ENCODE assay signal across 8 cellular contexts in the genomic region with DNA sequence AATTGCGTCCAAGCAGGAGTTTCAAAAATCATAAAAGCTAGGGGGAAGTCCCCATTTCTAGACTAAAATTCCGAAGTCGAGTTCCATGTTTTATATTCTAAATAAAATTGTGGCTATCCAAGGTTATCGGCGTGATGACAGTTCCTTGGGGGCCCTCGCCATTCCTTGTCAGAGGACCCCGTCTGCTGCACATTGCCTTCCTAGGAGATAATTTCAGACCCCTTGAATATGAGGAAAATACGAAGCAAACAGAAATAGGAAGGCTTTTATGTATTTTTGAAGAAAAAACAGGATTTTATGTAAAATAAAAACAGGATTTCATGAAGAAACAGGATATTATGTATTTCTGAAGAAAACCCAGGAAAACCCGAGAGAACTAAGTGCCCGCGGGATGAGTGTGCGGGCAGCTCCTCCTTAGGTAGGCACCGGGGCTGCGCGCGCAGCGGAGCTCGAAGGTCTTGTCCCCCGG. TPM values are rescaled to one million over a fixed set of nuclear protein-coding genes. Genes with fewer than 3 reads are reported as not detected.
DNase-seq lines count a peak whose midpoint lies in the region; ATAC-seq lines count a peak whose summit lies in the region.

No MANE protein-coding gene starts in this region.

- H3K9me3 Mint-ChIP-seq in activated T-helper 1 cell treated with anti-CD3 and anti-CD28 coated beads, Interleukin-12 subunit alpha, Interleukin-12 subunit beta, Interleukin-2, Interleukin-4 antibody, amounts not matched to agents 30 ng/mL and 10 ng/mL and 1 ng/mL, durations not matched to agents 14 hours and 24 hours and 36 hours: no peaks in the 10 kb centered on the region
- H3K9me3 Mint-ChIP-seq in stimulated activated naive CD8-positive, alpha-beta T cell treated with anti-CD3 and anti-CD28 coated beads, Interleukin-15, amount 100 ng/mL, for 72 hours: no peaks in the 10 kb centered on the region

- intact Hi-C loops in activated T-helper 1 cell treated with anti-CD3 and anti-CD28 coated beads, Interleukin-12 subunit alpha, Interleukin-12 subunit beta, Interleukin-2, Interleukin-4 antibody, amounts not matched to agents 30 ng/mL and 10 ng/mL and 1 ng/mL, durations not matched to agents 14 hours and 24 hours and 36 hours (cut with micrococcal nuclease): loop anchor here (1.0 to 10.0 kb wide), 7 partner anchors 35 to 367 kb away; a partner anchor contains a TSS

- no peaks in the 10 kb centered on the region for H3K36me3 Mint-ChIP-seq in activated T-helper 1 cell treated with anti-CD3 and anti-CD28 coated beads, Interleukin-12 subunit alpha, Interleukin-12 subunit beta, Interleukin-2, Interleukin-4 antibody, amounts not matched to agents 30 ng/mL and 10 ng/mL and 1 ng/mL, durations not matched to agents 14 hours and 24 hours and 36 hours (ENCODE audit: low read depth)

- DNase-seq in NCI-H2227 (lab: John Stamatoyannopoulos, UW; ENCODE audit: unreplicated experiment): peak; percentile 56
- DNase-seq in NCI-H2227 treated with DMSO at 0.1 percent for 48 hours (lab: John Stamatoyannopoulos, UW): no peak
- DNase-seq in activated T-helper 1 cell treated with anti-CD3 and anti-CD28 coated beads, Interleukin-12 subunit alpha, Interleukin-12 subunit beta, Interleukin-2, Interleukin-4 antibody, amounts not matched to agents 30 ng/mL and 10 ng/mL and 1 ng/mL, durations not matched to agents 14 hours and 24 hours and 36 hours (ENCODE audit: low spot score): no peak
- DNase-seq in stimulated activated naive CD8-positive, alpha-beta T cell treated with anti-CD3 and anti-CD28 coated beads, Interleukin-15, amount 100 ng/mL, for 72 hours: no peak
- DNase-seq in superior temporal gyrus (ENCODE audit: extremely low spot score): no peak
- no peak for DNase-seq in glomerular visceral epithelial cell (ENCODE audit: extremely low spot score)

- no peak overlapping the region for H3K27ac ChIP-seq in iPS-18a (ENCODE audit: low read length)

- ATAC-seq in stimulated activated naive CD8-positive, alpha-beta T cell treated with anti-CD3 and anti-CD28 coated beads, Interleukin-15, amount 100 ng/mL, for 72 hours: no peak
- ATAC-seq in GM18517 (IDR thresholded peaks at IDR 0.05; ENCODE audit: unreplicated experiment): no peak

- H3K4me1 Mint-ChIP-seq in activated T-helper 1 cell treated with anti-CD3 and anti-CD28 coated beads, Interleukin-12 subunit alpha, Interleukin-12 subunit beta, Interleukin-2, Interleukin-4 antibody, amounts not matched to agents 30 ng/mL and 10 ng/mL and 1 ng/mL, durations not matched to agents 14 hours and 24 hours and 36 hours (ENCODE audit: low read depth): peaks cover 46% of the 10 kb centered on the region
- peaks cover 42% of the 10 kb centered on the region for H3K4me1 Mint-ChIP-seq in stimulated activated naive CD8-positive, alpha-beta T cell treated with anti-CD3 and anti-CD28 coated beads, Interleukin-15, amount 100 ng/mL, for 72 hours

- peaks cover 16% of the 10 kb centered on the region for H3K27me3 ChIP-seq in iPS-18a (ENCODE audit: control insufficient read depth, insufficient read depth, low read length)

- H3K9me3 ChIP-seq in iPS-18a (ENCODE audit: control insufficient read depth, low read depth, low read length): no peaks in the 10 kb centered on the region

- H3K9ac ChIP-seq in iPS-18a (ENCODE audit: low read length): peak overlapping the region; percentile 69

- H3K4me1 ChIP-seq in iPS-18a (ENCODE audit: control insufficient read depth, low read depth, low read length): peaks cover 15% of the 10 kb centered on the region

- no peaks in the 10 kb centered on the region for H3K36me3 ChIP-seq in iPS-18a (ENCODE audit: control insufficient read depth, low read depth, low read length)

- H3K27ac Mint-ChIP-seq in activated T-helper 1 cell treated with anti-CD3 and anti-CD28 coated beads, Interleukin-12 subunit alpha, Interleukin-12 subunit beta, Interleukin-2, Interleukin-4 antibody, amounts not matched to agents 30 ng/mL and 10 ng/mL and 1 ng/mL, durations not matched to agents 14 hours and 24 hours and 36 hours: peak overlapping the region; percentile 99
- H3K27ac Mint-ChIP-seq in stimulated activated naive CD8-positive, alpha-beta T cell treated with anti-CD3 and anti-CD28 coated beads, Interleukin-15, amount 100 ng/mL, for 72 hours: peak overlapping the region; percentile 48 to 86

- H3K4me3 ChIP-seq in iPS-18a (ENCODE audit: low read length): peak overlapping the region; percentile 83

- no peaks in the 10 kb centered on the region for H3K27me3 Mint-ChIP-seq in activated T-helper 1 cell treated with anti-CD3 and anti-CD28 coated beads, Interleukin-12 subunit alpha, Interleukin-12 subunit beta, Interleukin-2, Interleukin-4 antibody, amounts not matched to agents 30 ng/mL and 10 ng/mL and 1 ng/mL, durations not matched to agents 14 hours and 24 hours and 36 hours (ENCODE audit: insufficient read depth)
- no peaks in the 10 kb centered on the region for H3K27me3 Mint-ChIP-seq in stimulated activated naive CD8-positive, alpha-beta T cell treated with anti-CD3 and anti-CD28 coated beads, Interleukin-15, amount 100 ng/mL, for 72 hours

- H3K4me3 Mint-ChIP-seq in activated T-helper 1 cell treated with anti-CD3 and anti-CD28 coated beads, Interleukin-12 subunit alpha, Interleukin-12 subunit beta, Interleukin-2, Interleukin-4 antibody, amounts not matched to agents 30 ng/mL and 10 ng/mL and 1 ng/mL, durations not matched to agents 14 hours and 24 hours and 36 hours: peak overlapping the region; percentile 95
- H3K4me3 Mint-ChIP-seq in stimulated activated naive CD8-positive, alpha-beta T cell treated with anti-CD3 and anti-CD28 coated beads, Interleukin-15, amount 100 ng/mL, for 72 hours: peak overlapping the region; percentile 95 to 99

RNA-seq across cellular contexts. Expression of a gene that starts 0.5 kb away (rescaled TPM):
- 31.6 and 35.8 TPM in 2 replicates for total RNA-seq in activated T-helper 1 cell treated with anti-CD3 and anti-CD28 coated beads, Interleukin-12 subunit alpha, Interleukin-12 subunit beta, Interleukin-2, Interleukin-4 antibody, amounts not matched to agents 30 ng/mL and 10 ng/mL and 1 ng/mL, durations not matched to agents 14 hours and 24 hours and 36 hours

RNA-seq across cellular contexts. Expression of a gene that starts 1.4 kb away (rescaled TPM):
- total RNA-seq in activated T-helper 1 cell treated with anti-CD3 and anti-CD28 coated beads, Interleukin-12 subunit alpha, Interleukin-12 subunit beta, Interleukin-2, Interleukin-4 antibody, amounts not matched to agents 30 ng/mL and 10 ng/mL and 1 ng/mL, durations not matched to agents 14 hours and 24 hours and 36 hours: 2.9 and 4.5 TPM in 2 replicates

RNA-seq across cellular contexts. Expression of a gene that starts 28.6 kb away (rescaled TPM):
- 1.1 and 2.5 TPM in 2 replicates for total RNA-seq in activated T-helper 1 cell treated with anti-CD3 and anti-CD28 coated beads, Interleukin-12 subunit alpha, Interleukin-12 subunit beta, Interleukin-2, Interleukin-4 antibody, amounts not matched to agents 30 ng/mL and 10 ng/mL and 1 ng/mL, durations not matched to agents 14 hours and 24 hours and 36 hours

RNA-seq across cellular contexts. Expression of a gene that starts 28.8 kb away (rescaled TPM):
- 45.1 and 50.5 TPM in 2 replicates for total RNA-seq in activated T-helper 1 cell treated with anti-CD3 and anti-CD28 coated beads, Interleukin-12 subunit alpha, Interleukin-12 subunit beta, Interleukin-2, Interleukin-4 antibody, amounts not matched to agents 30 ng/mL and 10 ng/mL and 1 ng/mL, durations not matched to agents 14 hours and 24 hours and 36 hours
